Comparison of ENCODE assay signal across 9 cellular contexts in the genomic region with DNA sequence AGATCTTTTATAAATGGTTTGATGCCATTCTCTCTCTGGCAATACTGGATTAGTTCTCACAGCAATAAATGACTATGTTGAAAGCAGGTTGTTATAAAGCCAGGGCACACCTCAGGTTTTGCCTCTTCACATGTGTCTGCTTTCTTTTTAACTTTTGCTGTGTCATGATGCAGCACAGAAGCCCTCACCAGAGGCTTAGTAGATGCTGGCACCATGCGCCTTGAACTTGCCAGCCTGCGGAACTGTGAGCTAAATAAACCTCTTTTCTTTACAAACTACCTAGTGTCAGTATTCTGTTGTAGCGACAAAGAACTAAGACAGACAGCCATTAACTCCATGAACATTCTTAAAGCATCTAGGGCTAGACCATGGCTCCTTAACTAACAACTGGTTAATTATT. TPM values are rescaled to one million over a fixed set of nuclear protein-coding genes. Genes with fewer than 3 reads are reported as not detected.
"Had no signal": no experiment of that assay in that cellular context is flagged by ENCODE, and none has a peak within 500 bp of the region (broad histone marks: within the 10 kb centered on the region; RNA-seq: fewer than 3 reads in every experiment).

No MANE protein-coding gene starts in this region.

- H3K4me3 ChIP-seq: GM23338 had no signal

- H2AFZ ChIP-seq: GM23338 had no signal

- FAIRE-seq: H1, H54, HepG2 had no signal

- H3K27ac ChIP-seq: HL-60 had no signal

- H3K4me2 ChIP-seq: GM23338 had no signal

- ATAC-seq: GM23338, HepG2 had no signal

- DNase-seq: H9, HFFc6, KG1 had no signal

RNA-seq across cellular contexts. Expression of gene GPR63, which starts 15.3 kb away (rescaled TPM):
- polyA plus RNA-seq: IgD-negative memory B cell had no signal
